8 cellular contexts compared by ENCODE assay signal in genomic region chr2:224982910-224983688, GRCh38.
A peak's percentile ranks its signal among the peaks of the same experiment; 100 is the strongest.
DNase-seq lines count a peak whose midpoint lies in the region; ATAC-seq and TF ChIP-seq lines count a peak whose summit lies in the region.

No MANE protein-coding gene starts in this region.

- H3K4me1 ChIP-seq in endocrine pancreas (ENCODE audit: control insufficient read depth, insufficient read depth, low read length): peaks cover 6% of the 10 kb centered on the region

- peak overlapping the region; percentile 82 for H3K4me3 ChIP-seq in endocrine pancreas (ENCODE audit: control insufficient read depth, insufficient read depth, low read length)

- no peaks in the 10 kb centered on the region for H3K36me3 ChIP-seq in endocrine pancreas (ENCODE audit: control insufficient read depth, insufficient read depth, low read length)

- no peaks in the 10 kb centered on the region for H3K9me3 ChIP-seq in endocrine pancreas (ENCODE audit: control insufficient read depth, low read length)

- H3K27me3 ChIP-seq in endocrine pancreas (ENCODE audit: control insufficient read depth, insufficient read depth, low read length): no peaks in the 10 kb centered on the region

- ATAC-seq in HG02759 (IDR thresholded peaks at IDR 0.05; ENCODE audit: unreplicated experiment) (peak; percentile 58), SK-N-SH treated with all-trans-retinoic acid at 6 μM for 48 hours (peak; percentile 84)

- H3K9ac ChIP-seq in endocrine pancreas (ENCODE audit: control insufficient read depth, insufficient read depth, low read length): no peak overlapping the region

- peak; percentile 62 for DNase-seq in GM03348 (ENCODE audit: low spot score)
- DNase-seq in putamen (ENCODE audit: low spot score): peak; percentile 39
- DNase-seq in GOT3 (lab: John Stamatoyannopoulos, UW): no peak
- no peak for DNase-seq in NCI-H1105 treated with DMSO at 0.1 percent for 48 hours (lab: John Stamatoyannopoulos, UW)
- no peak for DNase-seq in SIG-M5 (lab: John Stamatoyannopoulos, UW)

TF ChIP-seq in SK-N-SH treated with all-trans-retinoic acid at 6 μM for 48 hours, 23 proteins besides CTCF, POLR2A, EP300 and RAD21:
- TF ChIP-seq ZNF70 (CRISPR knock-in tag; IDR thresholded peaks at IDR 0.05): no peak

Comparison
In these comparisons a context has a peak if more than half of its experiments do, and no peak if none do; other contexts are left out.
1. DNase-seq: peak in GM03348 (single experiment) and putamen (single experiment); none in GOT3 (single experiment), NCI-H1105 treated with DMSO at 0.1 percent for 48 hours (single experiment) and SIG-M5 (single experiment).